Comparison of ENCODE assay signal across 19 cellular contexts in genomic region chr9:33461474-33461873, GRCh38. TPM values are rescaled to one million over a fixed set of nuclear protein-coding genes. Genes with fewer than 3 reads are reported as not detected.
DNase-seq lines count a peak whose midpoint lies in the region; ATAC-seq and TF ChIP-seq lines count a peak whose summit lies in the region.
"Had no signal": no experiment of that assay in that cellular context is flagged by ENCODE, and none has a peak within 500 bp of the region (broad histone marks: within the 10 kb centered on the region; RNA-seq: fewer than 3 reads in every experiment).

No MANE protein-coding gene starts in this region.

- H3K4me1 ChIP-seq in effector memory CD4-positive, alpha-beta T cell (ENCODE audit: control insufficient read depth, insufficient read depth, low read length, poor library complexity, severe bottlenecking), result peaks cover 32% of the 10 kb centered on the region
- no peaks in the 10 kb centered on the region for H3K4me1 ChIP-seq in gastrocnemius medialis

- no peak for ATAC-seq in activated T-cell treated with anti-CD3 and anti-CD28 coated beads, Interleukin-2, amount 50 U/mL, for 4 hours
- no peak for ATAC-seq in gastrocnemius medialis
- ATAC-seq: PC-3, Right ventricle myocardium inferior had no signal

- CTCF ChIA-PET in Calu3 (lab: Charles Lee), result no interaction called here

- no peaks in the 10 kb centered on the region for H3K27me3 Mint-ChIP-seq in activated T-cell treated with anti-CD3 and anti-CD28 coated beads, Interleukin-2, amount 50 U/mL, for 24 hours
- H3K27me3 Mint-ChIP-seq in activated T-cell treated with anti-CD3 and anti-CD28 coated beads, Interleukin-2, amount 50 U/mL, for 4 hours (ENCODE audit: low read depth), result no peaks in the 10 kb centered on the region
- no peaks in the 10 kb centered on the region for H3K27me3 Mint-ChIP-seq in Calu3 (ENCODE audit: unreplicated experiment)

- peak overlapping the region; percentile 20 for H3K27ac Mint-ChIP-seq in activated T-cell treated with anti-CD3 and anti-CD28 coated beads, Interleukin-2, amount 50 U/mL, for 24 hours
- H3K27ac Mint-ChIP-seq in Calu3 (ENCODE audit: unreplicated experiment), result no peak overlapping the region

- TF ChIP-seq CTCF in Calu3 (IDR thresholded peaks at IDR 0.05; ENCODE audit: unreplicated experiment) (no peak), gastrocnemius medialis (IDR thresholded peaks at IDR 0.05 in 4 of 5, conservative IDR thresholded peaks at IDR 0.05 in 1 of 5) (no peak)

- peaks cover 45% of the 10 kb centered on the region for H3K4me1 Mint-ChIP-seq in activated T-cell treated with anti-CD3 and anti-CD28 coated beads, Interleukin-2, amount 50 U/mL, for 24 hours (ENCODE audit: low read depth)
- H3K4me1 Mint-ChIP-seq in activated T-cell treated with anti-CD3 and anti-CD28 coated beads, Interleukin-2, amount 50 U/mL, for 4 hours (ENCODE audit: low read depth), result peaks cover 39% of the 10 kb centered on the region
- H3K4me1 Mint-ChIP-seq in Calu3 (ENCODE audit: low read depth, unreplicated experiment), result peaks cover 20% of the 10 kb centered on the region

- no peaks in the 10 kb centered on the region for H3K27me3 ChIP-seq in effector memory CD4-positive, alpha-beta T cell (replicated peaks; ENCODE audit: control insufficient read depth, insufficient read depth, low read length, poor library complexity, severe bottlenecking)
- H3K27me3 ChIP-seq in gastrocnemius medialis, result no peaks in the 10 kb centered on the region

- H3K36me3 ChIP-seq in effector memory CD4-positive, alpha-beta T cell (ENCODE audit: control insufficient read depth, insufficient read depth, low read length), result peaks cover 55% of the 10 kb centered on the region
- H3K36me3 ChIP-seq in gastrocnemius medialis, result peaks cover 2 to 59% of the 10 kb centered on the region in 2 donors

- in situ Hi-C loops in gastrocnemius medialis (cut with MboI; ENCODE audit: low sequenced_read_pairs in 4 of 4), result loop anchor here in 2 of 4 donors (10.0 to 25.0 kb wide), 2 partner anchors 87 to 174 kb away; partner anchors contain the start of gene NFX1 (in 1 of the 2)

- TF ChIP-seq POLR2A in gastrocnemius medialis (IDR thresholded peaks at IDR 0.05), result no peak

- no peak overlapping the region for H3K4me3 ChIP-seq in effector memory CD4-positive, alpha-beta T cell (ENCODE audit: insufficient read depth, low read depth, low read length, poor library complexity, severe bottlenecking)
- H3K4me3 ChIP-seq in skin epidermis (no peak overlapping the region), gastrocnemius medialis (no peak overlapping the region)

- no peaks in the 10 kb centered on the region for H3K9me3 ChIP-seq in effector memory CD4-positive, alpha-beta T cell (ENCODE audit: control insufficient read depth, low read length)
- H3K9me3 ChIP-seq in gastrocnemius medialis, result no peaks in the 10 kb centered on the region

- H3K4me3 Mint-ChIP-seq in activated T-cell treated with anti-CD3 and anti-CD28 coated beads, Interleukin-2, amount 50 U/mL, for 24 hours, result no peak overlapping the region
- H3K4me3 Mint-ChIP-seq in activated T-cell treated with anti-CD3 and anti-CD28 coated beads, Interleukin-2, amount 50 U/mL, for 4 hours, result no peak overlapping the region
- no peak overlapping the region for H3K4me3 Mint-ChIP-seq in Calu3 (ENCODE audit: low read depth, unreplicated experiment)

- no peaks in the 10 kb centered on the region for H3K9me3 Mint-ChIP-seq in activated T-cell treated with anti-CD3 and anti-CD28 coated beads, Interleukin-2, amount 50 U/mL, for 24 hours
- no peaks in the 10 kb centered on the region for H3K9me3 Mint-ChIP-seq in activated T-cell treated with anti-CD3 and anti-CD28 coated beads, Interleukin-2, amount 50 U/mL, for 4 hours
- H3K9me3 Mint-ChIP-seq in Calu3 (ENCODE audit: low read depth, unreplicated experiment), result no peaks in the 10 kb centered on the region

- peaks cover 78% of the 10 kb centered on the region for H3K36me3 Mint-ChIP-seq in activated T-cell treated with anti-CD3 and anti-CD28 coated beads, Interleukin-2, amount 50 U/mL, for 24 hours (ENCODE audit: low read depth)
- peaks cover 30% of the 10 kb centered on the region for H3K36me3 Mint-ChIP-seq in activated T-cell treated with anti-CD3 and anti-CD28 coated beads, Interleukin-2, amount 50 U/mL, for 4 hours (ENCODE audit: insufficient read depth)
- peaks cover 6% of the 10 kb centered on the region for H3K36me3 Mint-ChIP-seq in Calu3 (ENCODE audit: insufficient read depth, unreplicated experiment)

- no peak for DNase-seq in activated T-cell treated with anti-CD3 and anti-CD28 coated beads, Interleukin-2, amount 50 U/mL, for 24 hours
- DNase-seq in activated T-cell treated with anti-CD3 and anti-CD28 coated beads, Interleukin-2, amount 50 U/mL, for 4 hours, result no peak
- DNase-seq in Calu3 (no peak), NCI-H2196 (lab: John Stamatoyannopoulos, UW; ENCODE audit: unreplicated experiment) (no peak), GOT3 (lab: John Stamatoyannopoulos, UW) (no peak), gastrocnemius medialis (no peak)
- no peak for DNase-seq in effector memory CD4-positive, alpha-beta T cell
- DNase-seq: C1 segment of cervical spinal cord, DMS79, NCI-H1436 treated with DMSO at 0.1 percent for 48 hours, NCI-H2107, NCI-H345, NCI-H69, PC-3 had no signal

- intact Hi-C loops in Calu3 (cut with micrococcal nuclease; ENCODE audit: unreplicated experiment), result no loop called here
- intact Hi-C loops in gastrocnemius medialis (cut with DNase I; ENCODE audit: low total_unique reads), result no loop called here

- peak overlapping the region; percentile 21 for H3K27ac ChIP-seq in effector memory CD4-positive, alpha-beta T cell (ENCODE audit: insufficient read depth, low read length, poor library complexity, severe bottlenecking)
- H3K27ac ChIP-seq in skin epidermis (peak overlapping the region in 17 of 21 experiments; percentile 39 to 82 (median 65)), gastrocnemius medialis (no peak overlapping the region)

- TSS peak; percentile 12 for BruUV-seq in Calu3 (replicated peaks; lab: Mats Ljungman, UMichigan)

RNA-seq across cellular contexts. Expression of gene NOL6, which starts 12.2 kb away (rescaled TPM):
- total RNA-seq in activated T-cell treated with anti-CD3 and anti-CD28 coated beads, Interleukin-2, amount 50 U/mL, for 4 hours, result 100 to 1,000 TPM; 150 to 170 (median 165) TPM
- total RNA-seq in Calu3 (2022) (39.3 and 48.7 TPM in 2 replicates), gastrocnemius medialis (10 to 100 TPM; 18.1 to 36.3 (median 29.1) TPM)

RNA-seq across cellular contexts. Expression of gene AQP3, which starts 14.1 kb away (rescaled TPM):
- 1 to 10 TPM; 4.5 to 5.5 (median 5.3) TPM for total RNA-seq in activated T-cell treated with anti-CD3 and anti-CD28 coated beads, Interleukin-2, amount 50 U/mL, for 4 hours
- total RNA-seq in Calu3 (2022) (4.6 and 10.4 TPM in 2 replicates), gastrocnemius medialis (10 to 100 TPM in 2 of 4 donors, 1 to 10 TPM in 2; 1.7 to 24.2 (median 13.5) TPM)
- total RNA-seq: G401 had no signal

RNA-seq across cellular contexts. Expression of gene AQP7, which starts 59.1 kb away (rescaled TPM):
- not detected for total RNA-seq in activated T-cell treated with anti-CD3 and anti-CD28 coated beads, Interleukin-2, amount 50 U/mL, for 4 hours
- 0.35 and 1.2 TPM in 2 replicates for total RNA-seq in Calu3 (2022)
- 10 to 100 TPM in 1 of 4 donors, 1 to 10 TPM in 3; 2.1 to 10.7 (median 4.1) TPM for total RNA-seq in gastrocnemius medialis
- total RNA-seq: A172, H1, PC-3 had no signal

Comparison
In these comparisons a context has a peak if more than half of its experiments do, and no peak if none do; other contexts are left out.
1. H3K27ac ChIP-seq: peak in effector memory CD4-positive, alpha-beta T cell (single experiment) and skin epidermis (17 of 21); none in gastrocnemius medialis (0 of 4).